ENCODE assay signal across 8 cellular contexts in genomic region chr4:106266201-106266600, GRCh38.
DNase-seq lines count a peak whose midpoint lies in the region; ATAC-seq and TF ChIP-seq lines count a peak whose summit lies in the region.

No MANE protein-coding gene starts in this region.

- ATAC-seq in HG03354 (IDR thresholded peaks at IDR 0.05; ENCODE audit: poor library complexity, severe bottlenecking, unreplicated experiment) = peak; percentile 76

- H3K27me3 Mint-ChIP-seq in activated naive CD4-positive, alpha-beta T cell treated with anti-CD3 and anti-CD28 coated beads, Interleukin-2, amount 10 ng/mL, durations not matched to agents 7 days and 5 days = no peaks in the 10 kb centered on the region

- peak; percentile 53 for TF ChIP-seq CTCF in GM12872 (IDR thresholded peaks at IDR 0.05; ENCODE audit: insufficient read depth, low read depth, low read length)

- in situ Hi-C loops in ACHN (cut with HindIII; ENCODE audit: low pct_ligation_motif_present, low pct_unique_long_range_greater_than_20kb, low sequenced_read_pairs) = no loop called here

- H3K27ac Mint-ChIP-seq in activated naive CD4-positive, alpha-beta T cell treated with anti-CD3 and anti-CD28 coated beads, Interleukin-2, amount 10 ng/mL, durations not matched to agents 7 days and 5 days = no peak overlapping the region

- H3K36me3 Mint-ChIP-seq in activated naive CD4-positive, alpha-beta T cell treated with anti-CD3 and anti-CD28 coated beads, Interleukin-2, amount 10 ng/mL, durations not matched to agents 7 days and 5 days = no peaks in the 10 kb centered on the region

- CTCF ChIA-PET in activated naive CD4-positive, alpha-beta T cell treated with anti-CD3 and anti-CD28 coated beads, Interleukin-2, amount 10 ng/mL, durations not matched to agents 7 days and 5 days (lab: Charles Lee) = interaction anchor here (1.0 to 1.4 kb wide), 4 partner anchors 49 to 237 kb away, joined by 3 to 5 read pairs (median 3); partner anchors contain the start of gene TBCK

- no peaks in the 10 kb centered on the region for H3K4me1 Mint-ChIP-seq in activated naive CD4-positive, alpha-beta T cell treated with anti-CD3 and anti-CD28 coated beads, Interleukin-2, amount 10 ng/mL, durations not matched to agents 7 days and 5 days

- intact Hi-C loops in posterior cingulate gyrus (cut with DNase I) = loop anchor here (2.0 kb wide), 1 partner anchor 237 kb away; no protein-coding TSS in a partner anchor

- DNase-seq in ACHN (peak; percentile 68), RPMI8226 (peak; percentile 9), globus pallidus (ENCODE audit: low spot score) (peak; percentile 23), posterior cingulate gyrus (no peak), NCI-H1417 treated with DMSO at 0.1 percent for 48 hours (lab: John Stamatoyannopoulos, UW) (no peak)
- no peak for DNase-seq in activated naive CD4-positive, alpha-beta T cell treated with anti-CD3 and anti-CD28 coated beads, Interleukin-2, amount 10 ng/mL, durations not matched to agents 7 days and 5 days

- H3K4me3 Mint-ChIP-seq in activated naive CD4-positive, alpha-beta T cell treated with anti-CD3 and anti-CD28 coated beads, Interleukin-2, amount 10 ng/mL, durations not matched to agents 7 days and 5 days = no peak overlapping the region

- no peaks in the 10 kb centered on the region for H3K9me3 Mint-ChIP-seq in activated naive CD4-positive, alpha-beta T cell treated with anti-CD3 and anti-CD28 coated beads, Interleukin-2, amount 10 ng/mL, durations not matched to agents 7 days and 5 days

Comparison
In these comparisons a context has a peak if more than half of its experiments do, and no peak if none do; other contexts are left out.
1. DNase-seq: peak in ACHN (single experiment), RPMI8226 (single experiment) and globus pallidus (single experiment); none in posterior cingulate gyrus (0 of 10), activated naive CD4-positive, alpha-beta T cell treated with anti-CD3 and anti-CD28 coated beads, Interleukin-2, amount 10 ng/mL, durations not matched to agents 7 days and 5 days (single experiment) and NCI-H1417 treated with DMSO at 0.1 percent for 48 hours (single experiment).